26 cellular contexts compared by ENCODE assay signal in the genomic region with DNA sequence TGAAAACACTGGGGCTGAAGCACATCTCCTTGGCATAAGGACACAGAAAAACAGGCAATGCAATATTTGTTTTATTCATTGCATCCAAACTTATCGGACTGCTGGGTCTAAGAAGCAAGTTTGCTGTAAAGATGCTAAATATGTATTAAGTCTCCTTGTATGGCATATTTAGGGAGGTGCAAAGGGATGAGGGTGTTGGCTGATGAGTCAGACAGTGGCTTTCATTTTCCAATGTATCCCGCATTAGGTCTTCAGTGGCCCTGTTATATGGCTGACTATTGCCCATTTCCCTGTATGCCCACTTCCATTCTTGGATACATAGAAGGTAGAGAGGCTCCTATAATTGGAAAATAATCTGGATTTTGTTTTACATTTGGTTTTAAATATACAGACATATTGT.
DNase-seq lines count a peak whose midpoint lies in the region; ATAC-seq and TF ChIP-seq lines count a peak whose summit lies in the region.
"Had no signal": no experiment of that assay in that cellular context is flagged by ENCODE, and none has a peak within 500 bp of the region (broad histone marks: within the 10 kb centered on the region; RNA-seq: fewer than 3 reads in every experiment).

No MANE protein-coding gene starts in this region.

- H2BK120ac ChIP-seq in mesenchymal stem cell (ENCODE audit: low read depth, low read length): no peak overlapping the region

- ATAC-seq in HG03460 (IDR thresholded peaks at IDR 0.05; ENCODE audit: unreplicated experiment): no peak
- ATAC-seq: activated naive CD4-positive, alpha-beta T cell treated with anti-CD3 and anti-CD28 coated beads, Interleukin-2, amount 50 U/mL, for 72 hours; gastroesophageal sphincter; lower lobe of right lung; stimulated activated naive CD8-positive, alpha-beta T cell treated with anti-CD3 and anti-CD28 coated beads, Interleukin-15, Interleukin-2, amounts not matched to agents 100 U/mL and 50 U/mL, for 24 hours had no signal

- in situ Hi-C loops in astrocyte of the cerebellum (cut with HindIII; ENCODE audit: low sequenced_read_pairs): no loop called here

- H3K27ac ChIP-seq in ACC112 (ENCODE audit: low read depth, low read length) (peak overlapping the region; percentile 25), mesenchymal stem cell (ENCODE audit: low read length, poor library complexity, severe bottlenecking) (peak overlapping the region; percentile 68)
- H3K27ac ChIP-seq: ascending aorta, BLaER1, gastroesophageal sphincter, lower lobe of right lung, SJSA1, tibial artery had no signal

- no peaks in the 10 kb centered on the region for H3K27me3 ChIP-seq in ACC112 (ENCODE audit: insufficient read depth, low read length)
- no peaks in the 10 kb centered on the region for H3K27me3 ChIP-seq in mesenchymal stem cell (ENCODE audit: control insufficient read depth in 1 of 2, insufficient read depth in 1 of 2, low read length in 2 of 2)
- H3K27me3 ChIP-seq: ascending aorta, BLaER1, gastroesophageal sphincter, SJSA1, tibial artery had no signal

- H3K79me1 ChIP-seq in mesenchymal stem cell (replicated peaks; ENCODE audit: low read length, poor library complexity, severe bottlenecking): no peaks in the 10 kb centered on the region

- 92% methylated on average over 2 of the region's 2 CpGs for WGBS in mesenchymal stem cell

- H2BK15ac ChIP-seq in mesenchymal stem cell (ENCODE audit: low read depth, poor library complexity, severe bottlenecking): no peak overlapping the region

- H3K36me3 ChIP-seq in ACC112 (ENCODE audit: insufficient read depth, low read length): no peaks in the 10 kb centered on the region
- no peaks in the 10 kb centered on the region for H3K36me3 ChIP-seq in mesenchymal stem cell (ENCODE audit: control insufficient read depth in 1 of 2, insufficient read depth in 2 of 2, low read depth in 1 of 2, low read length in 2 of 2)
- H3K36me3 ChIP-seq: ascending aorta, BLaER1, gastroesophageal sphincter, lower lobe of right lung, SJSA1, tibial artery had no signal

- no peak overlapping the region for H2AK5ac ChIP-seq in mesenchymal stem cell (ENCODE audit: low read length, severe bottlenecking)

- intact Hi-C loops in posterior cingulate gyrus (cut with DNase I): no loop called here

- H3K4me3 ChIP-seq in ACC112 (ENCODE audit: low read depth, low read length) (0 out of 2 replicates have a peak overlapping the region, but pooled peaks have one; percentile 16), astrocyte of the cerebellum (ENCODE audit: low read depth, low read length) (no peak overlapping the region), mesenchymal stem cell (ENCODE audit: insufficient read depth in 1 of 2, low read depth in 1 of 2, low read length in 2 of 2) (no peak overlapping the region)
- H3K4me3 ChIP-seq: ascending aorta, BLaER1, gastroesophageal sphincter, lower lobe of right lung, SJSA1, tibial artery had no signal

- no peaks in the 10 kb centered on the region for H3K79me2 ChIP-seq in ACC112 (ENCODE audit: control insufficient read depth, insufficient read depth, low read length, unreplicated experiment)

- DNase-seq in HS-27A (ENCODE audit: low read depth) (peak; percentile 68), astrocyte of the cerebellum (ENCODE audit: low read depth) (peak; percentile 15), mesenchymal stem cell (no peak), posterior cingulate gyrus (no peak), NCI-H69 (lab: John Stamatoyannopoulos, UW) (no peak)
- DNase-seq in activated naive CD4-positive, alpha-beta T cell (lab: John Stamatoyannopoulos, UW): no peak
- DNase-seq: ACHN; activated CD4-positive, alpha-beta T cell treated with anti-CD3 and anti-CD28 coated beads, Interleukin-2, amount 10 ng/mL, durations not matched to agents 24 days and 14 days; Caco-2; effector CD8-positive, alpha-beta T cell; islet precursor cell; Kasumi-1; lower lobe of right lung; NCI-H1105; NCI-H2081 treated with DMSO at 0.1 percent for 48 hours; NCI-H446; stimulated activated CD4-positive, alpha-beta T cell treated with anti-CD3 and anti-CD28 coated beads, Interleukin-4, amount 100 ng/mL, for 4 hours; stimulated activated naive CD8-positive, alpha-beta T cell treated with anti-CD3 and anti-CD28 coated beads, Interleukin-15, Interleukin-2, amounts not matched to agents 100 U/mL and 50 U/mL, for 24 hours; tibial artery had no signal

- H2BK5ac ChIP-seq in mesenchymal stem cell (ENCODE audit: low read depth, low read length, poor library complexity, severe bottlenecking): peak overlapping the region; percentile 12

- H2BK12ac ChIP-seq in mesenchymal stem cell (ENCODE audit: low read length in 2 of 2): no peak overlapping the region

- no peak overlapping the region for H3K9ac ChIP-seq in mesenchymal stem cell (ENCODE audit: low read length)
- H3K9ac ChIP-seq: BLaER1 had no signal

- H2AFZ ChIP-seq in ACC112 (ENCODE audit: low read length, unreplicated experiment): peak overlapping the region; percentile 46
- no peak overlapping the region for H2AFZ ChIP-seq in mesenchymal stem cell (ENCODE audit: low read depth, low read length)

- no peaks in the 10 kb centered on the region for H3K9me3 ChIP-seq in mesenchymal stem cell (ENCODE audit: control insufficient read depth, low read length)
- H3K9me3 ChIP-seq: ascending aorta, BLaER1, Caco-2, gastroesophageal sphincter, lower lobe of right lung, SJSA1, tibial artery had no signal

- H3K4ac ChIP-seq in mesenchymal stem cell (ENCODE audit: low read depth in 1 of 2, low read length in 2 of 2): no peak overlapping the region

- H3K4me1 ChIP-seq in ACC112 (ENCODE audit: control insufficient read depth, insufficient read depth, low read length, unreplicated experiment): peaks cover 23% of the 10 kb centered on the region
- H3K4me1 ChIP-seq in mesenchymal stem cell (ENCODE audit: control insufficient read depth, insufficient read depth, low read depth, low read length): no peaks in the 10 kb centered on the region
- H3K4me1 ChIP-seq: ascending aorta, BLaER1, Caco-2, gastroesophageal sphincter, lower lobe of right lung, tibial artery had no signal

- no peak overlapping the region for H4K91ac ChIP-seq in mesenchymal stem cell (ENCODE audit: low read length)

- no peak overlapping the region for H3K23ac ChIP-seq in mesenchymal stem cell (ENCODE audit: low read length in 2 of 2)

- no peak overlapping the region for H3K14ac ChIP-seq in mesenchymal stem cell (ENCODE audit: low read length in 2 of 2)

- H3K4me2 ChIP-seq in mesenchymal stem cell (ENCODE audit: low read length, poor library complexity, severe bottlenecking): no peak overlapping the region
- H3K4me2 ChIP-seq: BLaER1 had no signal

- no peak overlapping the region for H4K8ac ChIP-seq in mesenchymal stem cell (ENCODE audit: low read length)

- TF ChIP-seq CTCF in astrocyte of the cerebellum (IDR thresholded peaks at IDR 0.05; ENCODE audit: low read depth, low read length, missing control alignments): no peak

- no peak overlapping the region for H3K18ac ChIP-seq in mesenchymal stem cell (ENCODE audit: low read depth in 1 of 2, low read length in 2 of 2)

Comparison
In these comparisons a context has a peak if more than half of its experiments do, and no peak if none do; other contexts are left out.
1. DNase-seq: peak in HS-27A (single experiment) and astrocyte of the cerebellum (single experiment); none in mesenchymal stem cell (single experiment), posterior cingulate gyrus (0 of 10), activated naive CD4-positive, alpha-beta T cell (0 of 4) and NCI-H69 (single experiment).